8 cellular contexts compared by ENCODE assay signal in genomic region chr1:167938083-167938482, GRCh38. TPM values are rescaled to one million over a fixed set of nuclear protein-coding genes. Genes with fewer than 3 reads are reported as not detected.
DNase-seq lines count a peak whose midpoint lies in the region; ATAC-seq and TF ChIP-seq lines count a peak whose summit lies in the region.

No MANE protein-coding gene starts in this region.

- no peaks in the 10 kb centered on the region for H3K27me3 Mint-ChIP-seq in activated CD4-positive, alpha-beta T cell treated with anti-CD3 and anti-CD28 coated beads, Interleukin-2, amount 10 ng/mL, durations not matched to agents 7 days and 5 days

- peak overlapping the region; percentile 93 for H3K9ac ChIP-seq in iPS-18a (ENCODE audit: low read length)

- H3K4me1 ChIP-seq in iPS-18a (ENCODE audit: control insufficient read depth, low read depth, low read length) (peaks cover 9% of the 10 kb centered on the region), thoracic aorta (ENCODE audit: control insufficient read depth in 1 of 2, low read depth in 2 of 2) (peaks cover 18 to 33% of the 10 kb centered on the region in 2 donors)

- POLR2A ChIA-PET in activated CD4-positive, alpha-beta T cell treated with anti-CD3 and anti-CD28 coated beads, Interleukin-2, amount 10 ng/mL, durations not matched to agents 7 days and 5 days (lab: Charles Lee), result no interaction called here

- H3K4me1 Mint-ChIP-seq in activated CD4-positive, alpha-beta T cell treated with anti-CD3 and anti-CD28 coated beads, Interleukin-2, amount 10 ng/mL, durations not matched to agents 7 days and 5 days, result peaks cover 27% of the 10 kb centered on the region

- no peaks in the 10 kb centered on the region for H3K27me3 ChIP-seq in iPS-18a (ENCODE audit: control insufficient read depth, insufficient read depth, low read length)
- H3K27me3 ChIP-seq in thoracic aorta (replicated peaks; ENCODE audit: insufficient read depth), result no peaks in the 10 kb centered on the region

- ATAC-seq in thoracic aorta (ENCODE audit: insufficient number of reproducible peaks, low FRiP score, low read depth) (no peak), left colon (no peak), HG03354 (IDR thresholded peaks at IDR 0.05; ENCODE audit: poor library complexity, severe bottlenecking, unreplicated experiment) (no peak)

- peak overlapping the region; percentile 95 for H3K27ac Mint-ChIP-seq in activated CD4-positive, alpha-beta T cell treated with anti-CD3 and anti-CD28 coated beads, Interleukin-2, amount 10 ng/mL, durations not matched to agents 7 days and 5 days

- no peak for TF ChIP-seq CTCF in WI38 (IDR thresholded peaks at IDR 0.05; ENCODE audit: low read depth, low read length)
- TF ChIP-seq CTCF in thoracic aorta (IDR thresholded peaks at IDR 0.05), result no peak

- H3K36me3 Mint-ChIP-seq in activated CD4-positive, alpha-beta T cell treated with anti-CD3 and anti-CD28 coated beads, Interleukin-2, amount 10 ng/mL, durations not matched to agents 7 days and 5 days (ENCODE audit: low read depth), result peaks cover 10% of the 10 kb centered on the region

- peak overlapping the region; percentile 82 for H3K4me3 Mint-ChIP-seq in activated CD4-positive, alpha-beta T cell treated with anti-CD3 and anti-CD28 coated beads, Interleukin-2, amount 10 ng/mL, durations not matched to agents 7 days and 5 days

- intact Hi-C loops in left colon (cut with DNase I, micrococcal nuclease), result loop anchor here in 1 of 2 donors (10.0 kb wide), 1 partner anchor 223 kb away; no protein-coding TSS in a partner anchor

- CTCF ChIA-PET in activated CD4-positive, alpha-beta T cell treated with anti-CD3 and anti-CD28 coated beads, Interleukin-2, amount 10 ng/mL, durations not matched to agents 7 days and 5 days (lab: Charles Lee), result no interaction called here

- H3K27ac ChIP-seq in iPS-18a (ENCODE audit: low read length) (no peak overlapping the region), thoracic aorta (peak overlapping the region; percentile 95 to 97)

- H3K9me3 Mint-ChIP-seq in activated CD4-positive, alpha-beta T cell treated with anti-CD3 and anti-CD28 coated beads, Interleukin-2, amount 10 ng/mL, durations not matched to agents 7 days and 5 days, result no peaks in the 10 kb centered on the region

- H3K9me3 ChIP-seq in iPS-18a (ENCODE audit: control insufficient read depth, low read depth, low read length), result no peaks in the 10 kb centered on the region
- no peaks in the 10 kb centered on the region for H3K9me3 ChIP-seq in thoracic aorta

- DNase-seq in activated CD4-positive, alpha-beta T cell treated with anti-CD3 and anti-CD28 coated beads, Interleukin-2, amount 10 ng/mL, durations not matched to agents 7 days and 5 days, result no peak
- DNase-seq in activated CD4-positive, alpha-beta T cell treated with anti-CD3 and anti-CD28 coated beads, Interleukin-2, amount 50 U/mL, for 1 hour, result no peak
- DNase-seq in thoracic aorta (ENCODE audit: low spot score) (no peak), left colon (no peak), kidney tubule cell (ENCODE audit: low spot score) (no peak)

- H3K4me3 ChIP-seq in WI38 (ENCODE audit: low read depth, low read length), result peak overlapping the region; percentile 96
- peak overlapping the region; percentile 76 for H3K4me3 ChIP-seq in iPS-18a (ENCODE audit: low read length)
- H3K4me3 ChIP-seq in thoracic aorta, result peak overlapping the region; percentile 87

- H3K36me3 ChIP-seq in iPS-18a (ENCODE audit: control insufficient read depth, low read depth, low read length) (no peaks in the 10 kb centered on the region), thoracic aorta (no peaks in the 10 kb centered on the region)

RNA-seq across cellular contexts. Expression of gene MPC2, which starts 1.2 kb away (rescaled TPM):
- total RNA-seq in activated CD4-positive, alpha-beta T cell treated with anti-CD3 and anti-CD28 coated beads, Interleukin-2, amount 10 ng/mL, durations not matched to agents 7 days and 5 days, result 10 to 100 TPM; 51.9 to 53.0 TPM
- total RNA-seq in thoracic aorta (10 to 100 TPM; 17.6 to 33.8 TPM), left colon (100 to 1,000 TPM; 162 to 164 TPM)

RNA-seq across cellular contexts. Expression of gene DCAF6, which starts 1.6 kb away (rescaled TPM):
- 10 to 100 TPM; 21.9 to 24.6 TPM for total RNA-seq in activated CD4-positive, alpha-beta T cell treated with anti-CD3 and anti-CD28 coated beads, Interleukin-2, amount 10 ng/mL, durations not matched to agents 7 days and 5 days
- total RNA-seq in thoracic aorta (10 to 100 TPM; 47.2 to 76.7 TPM), left colon (10 to 100 TPM; 60.0 to 60.2 TPM)

RNA-seq across cellular contexts. Expression of gene ADCY10, which starts 24.1 kb away (rescaled TPM):
- under 1 TPM in 1 of 2 experiments, not detected in 1; 0.15 TPM for total RNA-seq in activated CD4-positive, alpha-beta T cell treated with anti-CD3 and anti-CD28 coated beads, Interleukin-2, amount 10 ng/mL, durations not matched to agents 7 days and 5 days
- total RNA-seq in thoracic aorta, result under 1 TPM in 1 of 2 donors, not detected in 1; 0.54 TPM
- under 1 TPM; 0.42 to 0.64 TPM for total RNA-seq in left colon
